8 cellular contexts compared by ENCODE assay signal in genomic region chr3:44477312-44478030, GRCh38. TPM values are rescaled to one million over a fixed set of nuclear protein-coding genes. Genes with fewer than 3 reads are reported as not detected.
DNase-seq lines count a peak whose midpoint lies in the region; ATAC-seq and TF ChIP-seq lines count a peak whose summit lies in the region.

Gene ZNF445 (minus strand): TSS chr3:44477670. CDS start chr3:44455549, 22,121 bp downstream.

- H3K36me3 ChIP-seq in right atrium auricular region (no peaks in the 10 kb centered on the region), urinary bladder (ENCODE audit: insufficient read depth) (no peaks in the 10 kb centered on the region)

- H3K9me3 ChIP-seq in T-helper 17 cell (ENCODE audit: control insufficient read depth, low read length, poor library complexity, severe bottlenecking) (no peaks in the 10 kb centered on the region), right atrium auricular region (no peaks in the 10 kb centered on the region)

- peak within 1 kb of the TSS; percentile 63 to 66 for H3K27ac ChIP-seq in right atrium auricular region
- no peak within 1 kb of the TSS for H3K27ac ChIP-seq in urinary bladder (ENCODE audit: low read depth)

- H3K27me3 ChIP-seq in right atrium auricular region, result no peaks in the 10 kb centered on the region

- H3K4me3 ChIP-seq in right atrium auricular region (peak within 1 kb of the TSS; percentile 74 to 84), urinary bladder (ENCODE audit: low read depth, low read length) (peak within 1 kb of the TSS; percentile 84)

- no peaks in the 10 kb centered on the region for H3K36me3 Mint-ChIP-seq in T-helper 17 cell (ENCODE audit: low read depth)

- H3K27ac Mint-ChIP-seq in T-helper 17 cell, result peak within 1 kb of the TSS; percentile 72

- no peaks in the 10 kb centered on the region for H3K27me3 Mint-ChIP-seq in T-helper 17 cell

- peak within 1 kb of the TSS; percentile 93 for H3K4me3 Mint-ChIP-seq in T-helper 17 cell

- peak; percentile 83 for ATAC-seq in HG02588 (IDR thresholded peaks at IDR 0.05; ENCODE audit: unreplicated experiment)
- ATAC-seq in T-helper 17 cell, result peak; percentile 96

- TF ChIP-seq CTCF in GM10266 (IDR thresholded peaks at IDR 0.05; ENCODE audit: control insufficient read depth, insufficient read depth, low read depth, missing control alignments) (no peak), right atrium auricular region (IDR thresholded peaks at IDR 0.05) (no peak)

- H3K4me1 ChIP-seq in right atrium auricular region (peaks cover 0 to 13% of the 10 kb centered on the region in 2 donors), urinary bladder (ENCODE audit: insufficient read depth) (no peaks in the 10 kb centered on the region)

- peaks cover 25% of the 10 kb centered on the region for H3K4me1 Mint-ChIP-seq in T-helper 17 cell

- WGBS in urinary bladder, result under 1% methylated on average over 69 of the region's 69 CpGs

- DNase-seq in GM10266 (ENCODE audit: extremely low spot score) (peak; percentile 87), NCI-H1105 (lab: John Stamatoyannopoulos, UW) (peak; percentile 42), T-helper 17 cell (peak; percentile 64 to 66 (median 64)), amygdala (lab: John Stamatoyannopoulos, UW) (peak in 55 of 56 donors; percentile 21 to 87 (median 69)), right atrium auricular region (ENCODE audit: low spot score) (peak; percentile 82), pulmonary artery endothelial cell (ENCODE audit: low read depth, low spot score) (peak; percentile 15)

RNA-seq across cellular contexts. Expression of gene ZNF445, which starts in this region (rescaled TPM):
- 10 to 100 TPM in 1 of 2 donors, 1 to 10 TPM in 1; 9.7 to 10.6 TPM for total RNA-seq in T-helper 17 cell
- total RNA-seq in right atrium auricular region, result 1 to 10 TPM; 5.1 to 5.9 TPM
- total RNA-seq in pulmonary artery endothelial cell, result 7.6 and 12.0 TPM in 2 replicates
- total RNA-seq in urinary bladder, result 20.7 TPM
- polyA plus RNA-seq in urinary bladder, result 5.0 TPM

Comparison
In these comparisons a context has a peak if more than half of its experiments do, and no peak if none do; other contexts are left out.
1. DNase-seq: peak in every context shown above with its lines; median percentile 87 in GM10266; 82 in right atrium auricular region; 69 in amygdala; 64 in T-helper 17 cell; 42 in NCI-H1105; 15 in pulmonary artery endothelial cell.